Comparison of ENCODE assay signal across 12 cellular contexts in the genomic region with DNA sequence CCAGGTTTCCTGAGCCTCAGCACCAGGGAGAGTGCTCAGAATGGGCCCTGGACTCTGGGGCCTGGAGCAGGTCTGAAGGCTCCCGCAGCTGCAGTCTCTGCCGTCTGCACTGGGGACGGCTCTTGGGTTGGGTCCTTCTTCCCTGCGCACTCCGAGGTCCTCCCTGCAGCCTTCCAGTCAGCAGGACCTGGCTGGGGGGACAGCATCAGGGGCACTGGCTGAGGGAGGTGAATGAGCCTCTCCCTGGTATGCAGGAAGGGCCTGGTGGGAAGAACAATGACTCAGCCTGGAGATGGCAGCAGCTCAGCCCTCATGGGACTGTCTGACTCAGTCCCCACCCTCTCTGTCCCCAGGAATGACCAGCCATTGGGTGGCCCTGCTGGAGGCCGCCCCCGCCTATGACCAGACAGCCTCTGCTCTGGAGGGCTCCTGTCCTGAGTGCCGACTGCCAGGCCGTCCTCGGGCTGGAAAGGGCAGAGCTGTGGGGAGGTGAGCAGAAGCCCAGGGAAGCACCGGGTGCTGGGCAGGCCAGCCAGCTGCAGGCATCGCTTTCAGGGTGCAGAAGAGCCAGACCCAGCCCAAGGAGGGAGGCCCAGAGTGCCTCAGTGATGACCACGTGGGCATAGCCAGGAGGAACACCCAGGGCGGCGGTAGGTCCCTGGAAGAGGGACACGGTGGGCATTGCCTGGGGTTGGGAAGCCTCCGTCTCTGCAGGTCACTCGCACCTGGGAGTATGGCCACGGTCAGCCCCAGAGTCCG.
A peak's percentile ranks its signal among the peaks of the same experiment; 100 is the strongest.
DNase-seq lines count a peak whose midpoint lies in the region; ATAC-seq and TF ChIP-seq lines count a peak whose summit lies in the region.
"Had no signal": no experiment of that assay in that cellular context is flagged by ENCODE, and none has a peak within 500 bp of the region (broad histone marks: within the 10 kb centered on the region; RNA-seq: fewer than 3 reads in every experiment).

No MANE protein-coding gene starts in this region.

- no peak overlapping the region for H3K4me3 ChIP-seq in BE2C (ENCODE audit: low read depth, low read length)
- no peak overlapping the region for H3K4me3 ChIP-seq in mesodermal cell (ENCODE audit: extremely low read depth, insufficient read depth, low read length, poor library complexity, severe bottlenecking)
- H3K4me3 ChIP-seq: GM12878 had no signal

- no peaks in the 10 kb centered on the region; the same call in 1 of the 2 replicates for H3K9me3 ChIP-seq in BE2C
- H3K9me3 ChIP-seq in mesodermal cell (ENCODE audit: control insufficient read depth, low read length) = no peaks in the 10 kb centered on the region

- no peaks in the 10 kb centered on the region for H3K36me3 ChIP-seq in BE2C
- no peaks in the 10 kb centered on the region for H3K36me3 ChIP-seq in mesodermal cell (ENCODE audit: control insufficient read depth, insufficient read depth, low read length)

- ATAC-seq in foreskin keratinocyte = no peak
- ATAC-seq in GM18873 (IDR thresholded peaks at IDR 0.05; ENCODE audit: low FRiP score, unreplicated experiment) = no peak
- ATAC-seq: GM12878 had no signal

- peak overlapping the region; percentile 45 for H3K27ac ChIP-seq in mesodermal cell (ENCODE audit: low read depth, low read length, severe bottlenecking)
- H3K27ac ChIP-seq in foreskin keratinocyte = no peak overlapping the region

- H3K4me1 ChIP-seq in BE2C = no peaks in the 10 kb centered on the region
- H3K4me1 ChIP-seq in mesodermal cell (ENCODE audit: control insufficient read depth, insufficient read depth, low read length, poor library complexity, severe bottlenecking) = peaks cover 16% of the 10 kb centered on the region
- no peaks in the 10 kb centered on the region for H3K4me1 ChIP-seq in foreskin keratinocyte

- TF ChIP-seq CTCF in BE2C (IDR thresholded peaks at IDR 0.05; ENCODE audit: low read depth, low read length) (no peak), foreskin keratinocyte (conservative IDR thresholded peaks at IDR 0.05) (no peak)

- H3K27me3 ChIP-seq in BE2C = no peaks in the 10 kb centered on the region
- H3K27me3 ChIP-seq in foreskin keratinocyte = no peaks in the 10 kb centered on the region

- peak; percentile 30 for DNase-seq in BE2C
- DNase-seq in MV-4-11 (lab: John Stamatoyannopoulos, UW) = peak; percentile 49
- peak; percentile 57 for DNase-seq in astrocyte of the hippocampus (ENCODE audit: low read depth, low spot score)
- no peak for DNase-seq in germinal center (ENCODE audit: low spot score)
- DNase-seq in foreskin keratinocyte = no peak
- DNase-seq in activated CD4-positive, alpha-beta T cell treated with anti-CD3 and anti-CD28 coated beads for 48 hours = no peak
- DNase-seq: activated CD4-positive, alpha-beta T cell treated with anti-CD3 and anti-CD28 coated beads for 1 hour; immature natural killer cell; NCI-H1105 had no signal

- 63 to 65% methylated on average over 18 to 19 of the region's 20 CpGs for WGBS in mesodermal cell (ENCODE audit: insufficient coverage in 2 of 2), 2 experiments

Comparison
In these comparisons a context has a peak if more than half of its experiments do, and no peak if none do; other contexts are left out.
1. DNase-seq: peak in BE2C (single experiment), MV-4-11 (single experiment) and astrocyte of the hippocampus (single experiment); none in germinal center (single experiment), foreskin keratinocyte (0 of 2) and activated CD4-positive, alpha-beta T cell treated with anti-CD3 and anti-CD28 coated beads for 48 hours (single experiment).